ENCODE assay signal across 25 cellular contexts in genomic region chr17:62749926-62750325, GRCh38. TPM values are rescaled to one million over a fixed set of nuclear protein-coding genes. Genes with fewer than 3 reads are reported as not detected.
"Had no signal": no experiment of that assay in that cellular context is flagged by ENCODE, and none has a peak within 500 bp of the region (broad histone marks: within the 10 kb centered on the region; RNA-seq: fewer than 3 reads in every experiment).

No MANE protein-coding gene starts in this region.

- H3K27ac Mint-ChIP-seq: activated CD4-positive, alpha-beta memory T cell treated with anti-CD3 and anti-CD28 coated beads for 36 hours; activated T-cell treated with anti-CD3 and anti-CD28 coated beads, Interleukin-2, amount 50 U/mL, for 24 hours; activated T-helper 17 cell treated with anti-CD3 and anti-CD28 coated beads, Interleukin-2, amount 50 U/mL, for 72 hours; stimulated activated naive B cell treated with anti-CD40 and anti-IgM and Interleukin-4, amounts not matched to agents 10 μg/mL and 1 μg/mL and 100 μg/mL, for 72 hours had no signal

- H3K4me3 ChIP-seq: breast epithelium, esophagus squamous epithelium, right atrium auricular region, smooth muscle cell, stomach, thyroid gland had no signal

- H3K36me3 ChIP-seq: breast epithelium, esophagus squamous epithelium, right atrium auricular region, stomach, thyroid gland had no signal

- H3K4me1 ChIP-seq: breast epithelium, right atrium auricular region, thyroid gland had no signal

- H3K9me3 ChIP-seq: breast epithelium, esophagus squamous epithelium, right atrium auricular region, stomach, thyroid gland had no signal

- H3K27me3 ChIP-seq: breast epithelium, right atrium auricular region, stomach, thyroid gland had no signal

- DNase-seq: activated CD4-positive, alpha-beta memory T cell treated with anti-CD3 and anti-CD28 coated beads for 36 hours; activated CD4-positive, alpha-beta T cell treated with anti-CD3 and anti-CD28 coated beads for 48 hours; activated CD8-positive, alpha-beta memory T cell treated with anti-CD3 and anti-CD28 coated beads, Interleukin-2, amount 50 U/mL, for 48 hours; activated gamma-delta T cell treated with Interleukin-2 at 50 U/mL for 16 hours; activated naive CD4-positive, alpha-beta T cell treated with anti-CD3 and anti-CD28 coated beads, Interleukin-2, amount 50 U/mL, for 16 hours; activated T-cell treated with anti-CD3 and anti-CD28 coated beads, Interleukin-2, amount 50 U/mL, for 24 hours; amniotic stem cell; central memory CD4-positive, alpha-beta T cell; esophagus squamous epithelium; left ventricle myocardium superior; mammary epithelial cell; naive B cell; stimulated activated CD4-positive, alpha-beta T cell treated with anti-CD3 and anti-CD28 coated beads, Interleukin-1b, Interleukin-23, amount 100 ng/mL, for 48 hours; stimulated activated CD4-positive, alpha-beta T cell treated with anti-CD3 and anti-CD28 coated beads, Interleukin-4, amount 100 ng/mL, for 4 hours; stimulated activated CD8-positive, alpha-beta memory T cell treated with anti-CD3 and anti-CD28 coated beads, Interleukin-4, amount 100 ng/mL, for 48 hours; stimulated activated naive B cell treated with anti-CD40 and anti-IgM and Interleukin-4, amounts not matched to agents 10 μg/mL and 1 μg/mL and 100 μg/mL, for 72 hours; stomach; T-helper 1 cell; thyroid gland had no signal

- H3K4me1 Mint-ChIP-seq: activated T-helper 17 cell treated with anti-CD3 and anti-CD28 coated beads, Interleukin-2, amount 50 U/mL, for 72 hours; naive B cell; stimulated activated naive B cell treated with anti-CD40 and anti-IgM and Interleukin-4, amounts not matched to agents 10 μg/mL and 1 μg/mL and 100 μg/mL, for 72 hours had no signal

- H3K27ac ChIP-seq: breast epithelium, esophagus squamous epithelium, right atrium auricular region, stomach, thyroid gland had no signal

- H3K4me2 ChIP-seq: smooth muscle cell had no signal

- H3K36me3 Mint-ChIP-seq: activated CD4-positive, alpha-beta memory T cell treated with anti-CD3 and anti-CD28 coated beads for 36 hours; naive B cell; stimulated activated naive B cell treated with anti-CD40 and anti-IgM and Interleukin-4, amounts not matched to agents 10 μg/mL and 1 μg/mL and 100 μg/mL, for 72 hours had no signal

- H3K27me3 Mint-ChIP-seq: activated T-helper 17 cell treated with anti-CD3 and anti-CD28 coated beads, Interleukin-2, amount 50 U/mL, for 72 hours had no signal

- H3K9me3 Mint-ChIP-seq: activated CD4-positive, alpha-beta memory T cell treated with anti-CD3 and anti-CD28 coated beads for 36 hours; activated T-cell treated with anti-CD3 and anti-CD28 coated beads, Interleukin-2, amount 50 U/mL, for 24 hours; activated T-helper 17 cell treated with anti-CD3 and anti-CD28 coated beads, Interleukin-2, amount 50 U/mL, for 72 hours; naive B cell; stimulated activated naive B cell treated with anti-CD40 and anti-IgM and Interleukin-4, amounts not matched to agents 10 μg/mL and 1 μg/mL and 100 μg/mL, for 72 hours had no signal

- H3K4me3 Mint-ChIP-seq: activated CD4-positive, alpha-beta memory T cell treated with anti-CD3 and anti-CD28 coated beads for 36 hours; activated T-cell treated with anti-CD3 and anti-CD28 coated beads, Interleukin-2, amount 50 U/mL, for 24 hours; activated T-helper 17 cell treated with anti-CD3 and anti-CD28 coated beads, Interleukin-2, amount 50 U/mL, for 72 hours; naive B cell; stimulated activated naive B cell treated with anti-CD40 and anti-IgM and Interleukin-4, amounts not matched to agents 10 μg/mL and 1 μg/mL and 100 μg/mL, for 72 hours had no signal

- ATAC-seq: activated CD4-positive, CD25-positive, alpha-beta regulatory T cell treated with anti-CD3 and anti-CD28 coated beads, Interleukin-2, amount 50 U/mL, for 24 hours; activated T-helper 17 cell treated with anti-CD3 and anti-CD28 coated beads, Interleukin-2, amount 50 U/mL, for 72 hours; left ventricle myocardium superior; stimulated activated naive B cell treated with anti-CD40 and anti-IgM and Interleukin-4, amounts not matched to agents 10 μg/mL and 1 μg/mL and 100 μg/mL, for 72 hours had no signal

RNA-seq across cellular contexts. Expression of gene MARCHF10, which starts 58.2 kb away (rescaled TPM):
- total RNA-seq: activated CD4-positive, alpha-beta memory T cell treated with anti-CD3 and anti-CD28 coated beads for 36 hours; esophagus squamous epithelium; left ventricle myocardium superior; pulmonary artery endothelial cell; right atrium auricular region; smooth muscle cell had no signal
